Comparison of ENCODE assay signal across 9 cellular contexts in genomic region chr11:60378359-60378758, GRCh38. TPM values are rescaled to one million over a fixed set of nuclear protein-coding genes. Genes with fewer than 3 reads are reported as not detected.
A peak's percentile ranks its signal among the peaks of the same experiment; 100 is the strongest.
DNase-seq lines count a peak whose midpoint lies in the region; ATAC-seq and TF ChIP-seq lines count a peak whose summit lies in the region.
"Had no signal": no experiment of that assay in that cellular context is flagged by ENCODE, and none has a peak within 500 bp of the region (broad histone marks: within the 10 kb centered on the region; RNA-seq: fewer than 3 reads in every experiment).

Gene MS4A7 (plus strand): TSS chr11:60378532. CDS start chr11:60383142, 4,610 bp downstream.

- peaks cover 66 to 89% (median 86%) of the 10 kb centered on the region in 3 donors for H3K4me1 Mint-ChIP-seq in naive B cell
- H3K4me1 Mint-ChIP-seq in immature natural killer cell: peaks cover 3 to 11% of the 10 kb centered on the region in 2 donors
- H3K4me1 Mint-ChIP-seq in activated CD4-positive, alpha-beta memory T cell treated with anti-CD3 and anti-CD28 coated beads for 36 hours (ENCODE audit: low read depth): no peaks in the 10 kb centered on the region

- H3K27ac Mint-ChIP-seq in naive B cell (peak within 1 kb of the TSS; percentile 99 to 100 (median 99)), immature natural killer cell (peak within 1 kb of the TSS in 2 of 6 donors; percentile 28 to 54)
- H3K27ac Mint-ChIP-seq in activated CD4-positive, alpha-beta memory T cell treated with anti-CD3 and anti-CD28 coated beads for 36 hours: no peak within 1 kb of the TSS

- CTCF ChIA-PET in activated CD4-positive, alpha-beta memory T cell treated with anti-CD3 and anti-CD28 coated beads for 36 hours (lab: Charles Lee): interaction anchor here (1.2 kb wide), 1 partner anchor 13 kb away, joined by 4 read pairs; no protein-coding TSS in a partner anchor

- peak; percentile 28 for TF ChIP-seq POLR2A in GM18951 (IDR thresholded peaks at IDR 0.05; ENCODE audit: extremely low read depth, insufficient read depth, insufficient read length)

- POLR2A ChIA-PET in activated CD4-positive, alpha-beta memory T cell treated with anti-CD3 and anti-CD28 coated beads for 36 hours (lab: Charles Lee): no interaction called here

- no peaks in the 10 kb centered on the region for H3K27me3 Mint-ChIP-seq in naive B cell
- H3K27me3 Mint-ChIP-seq in immature natural killer cell (ENCODE audit: low read depth in 3 of 3): peaks cover 0 to 9% (median 5%) of the 10 kb centered on the region in 3 donors
- H3K27me3 Mint-ChIP-seq in activated CD4-positive, alpha-beta memory T cell treated with anti-CD3 and anti-CD28 coated beads for 36 hours: peaks cover 19% of the 10 kb centered on the region

- H3K36me3 Mint-ChIP-seq in naive B cell (peaks cover 9 to 30% of the 10 kb centered on the region in 2 donors), immature natural killer cell (no peaks in the 10 kb centered on the region)
- no peaks in the 10 kb centered on the region for H3K36me3 Mint-ChIP-seq in activated CD4-positive, alpha-beta memory T cell treated with anti-CD3 and anti-CD28 coated beads for 36 hours

- H3K9me3 Mint-ChIP-seq in naive B cell (peaks cover 0 to 5% (median 0%) of the 10 kb centered on the region in 7 donors), immature natural killer cell (no peaks in the 10 kb centered on the region)
- no peaks in the 10 kb centered on the region for H3K9me3 Mint-ChIP-seq in activated CD4-positive, alpha-beta memory T cell treated with anti-CD3 and anti-CD28 coated beads for 36 hours

- in situ Hi-C loops in GM18951 (cut with MboI; ENCODE audit: low sequenced_read_pairs, unreplicated experiment): no loop called here

- ATAC-seq in HG02981 (IDR thresholded peaks at IDR 0.05; ENCODE audit: unreplicated experiment): peak; percentile 86
- peak; percentile 82 to 86 for ATAC-seq in naive B cell (ENCODE audit: low read depth in 2 of 2)

- intact Hi-C loops in activated CD4-positive, alpha-beta memory T cell treated with anti-CD3 and anti-CD28 coated beads for 36 hours (cut with micrococcal nuclease): no loop called here

- DNase-seq in SKM-1 (lab: John Stamatoyannopoulos, UW; ENCODE audit: unreplicated experiment): peak; percentile 41
- peak; percentile 82 for DNase-seq in naive B cell
- no peak for DNase-seq in activated T-cell treated with anti-CD3 and anti-CD28 coated beads, Interleukin-2, amount 50 U/mL, for 1 hour
- DNase-seq in immature natural killer cell: no peak
- no peak for DNase-seq in activated CD4-positive, alpha-beta memory T cell treated with anti-CD3 and anti-CD28 coated beads for 36 hours
- DNase-seq in NCI-H2227 treated with DMSO at 0.1 percent for 48 hours (lab: John Stamatoyannopoulos, UW): no peak

- H3K4me3 Mint-ChIP-seq in naive B cell: peak within 1 kb of the TSS; percentile 68 to 95 (median 88)
- H3K4me3 Mint-ChIP-seq in immature natural killer cell: peak within 1 kb of the TSS in 1 of 5 donors; percentile 29
- H3K4me3 Mint-ChIP-seq in activated CD4-positive, alpha-beta memory T cell treated with anti-CD3 and anti-CD28 coated beads for 36 hours: no peak within 1 kb of the TSS

RNA-seq across cellular contexts. Expression of gene MS4A7, which starts in this region (rescaled TPM):
- polyA plus RNA-seq in naive B cell (ENCODE audit: low read depth in 6 of 6) (10 to 100 TPM; 24.5 to 47.8 (median 30.0) TPM), immature natural killer cell (1 to 10 TPM; 1.0 to 7.1 (median 2.6) TPM)
- not detected for total RNA-seq in activated CD4-positive, alpha-beta memory T cell treated with anti-CD3 and anti-CD28 coated beads for 36 hours
- total RNA-seq: LHCN-M2 had no signal

Comparison
In these comparisons a context has a peak if more than half of its experiments do, and no peak if none do; other contexts are left out.
1. DNase-seq: peak in SKM-1 (single experiment) and naive B cell (single experiment); none in activated T-cell treated with anti-CD3 and anti-CD28 coated beads, Interleukin-2, amount 50 U/mL, for 1 hour (single experiment), immature natural killer cell (0 of 3), activated CD4-positive, alpha-beta memory T cell treated with anti-CD3 and anti-CD28 coated beads for 36 hours (single experiment) and NCI-H2227 treated with DMSO at 0.1 percent for 48 hours (single experiment).